In genomic region chr5:123599171-123599570, GRCh38 we compare ENCODE assay signal across 15 cellular contexts.
"Had no signal": no experiment of that assay in that cellular context is flagged by ENCODE, and none has a peak within 500 bp of the region (broad histone marks: within the 10 kb centered on the region; RNA-seq: fewer than 3 reads in every experiment).

No MANE protein-coding gene starts in this region.

- H3K4me1 ChIP-seq: heart right ventricle, neural progenitor cell, transverse colon had no signal

- H2AFZ ChIP-seq: neural progenitor cell had no signal

- DNase-seq: activated CD4-positive, alpha-beta T cell treated with anti-CD3 and anti-CD28 coated beads, Interleukin-2, amount 50 U/mL, for 4 hours; activated effector memory CD4-positive, alpha-beta T cell treated with Interleukin-2 at 50 U/mL for 16 hours; activated T-cell treated with anti-CD3 and anti-CD28 coated beads, Interleukin-2, amount 50 U/mL, for 24 hours; aorta; caudate nucleus; effector CD8-positive, alpha-beta T cell; foreskin melanocyte; heart right ventricle; ovary; transverse colon had no signal

- H3K4me3 ChIP-seq: coronary artery, heart right ventricle, neural progenitor cell, ovary, transverse colon had no signal

- H3K9me3 Mint-ChIP-seq: activated naive CD4-positive, alpha-beta T cell treated with anti-CD3 and anti-CD28 coated beads, Interleukin-2, amount 50 U/mL, for 72 hours; activated T-cell treated with anti-CD3 and anti-CD28 coated beads, Interleukin-2, amount 50 U/mL, for 24 hours; mesothelial cell of epicardium; neural progenitor cell had no signal

- ATAC-seq: activated naive CD4-positive, alpha-beta T cell treated with anti-CD3 and anti-CD28 coated beads, Interleukin-2, amount 50 U/mL, for 72 hours; heart right ventricle had no signal

- H3K27me3 ChIP-seq: heart right ventricle, neural progenitor cell, ovary, transverse colon had no signal

- H3K4me1 Mint-ChIP-seq: neural progenitor cell had no signal

- H3K27ac Mint-ChIP-seq: activated naive CD4-positive, alpha-beta T cell treated with anti-CD3 and anti-CD28 coated beads, Interleukin-2, amount 50 U/mL, for 72 hours; mesothelial cell of epicardium; neural progenitor cell had no signal

- H3K27me3 Mint-ChIP-seq: activated T-cell treated with anti-CD3 and anti-CD28 coated beads, Interleukin-2, amount 50 U/mL, for 24 hours had no signal

- H3K9ac ChIP-seq: neural progenitor cell had no signal

- H3K36me3 ChIP-seq: ovary had no signal

- H3K4me3 Mint-ChIP-seq: activated T-cell treated with anti-CD3 and anti-CD28 coated beads, Interleukin-2, amount 50 U/mL, for 24 hours; mesothelial cell of epicardium; neural progenitor cell had no signal

- H3K36me3 Mint-ChIP-seq: activated naive CD4-positive, alpha-beta T cell treated with anti-CD3 and anti-CD28 coated beads, Interleukin-2, amount 50 U/mL, for 72 hours had no signal

- H3K4me2 ChIP-seq: neural progenitor cell had no signal

- H3K9me3 ChIP-seq: heart right ventricle, ovary, transverse colon had no signal

- H3K27ac ChIP-seq: coronary artery, epithelial cell of prostate, heart right ventricle, neural progenitor cell, ovary, transverse colon had no signal
